Comparison of ENCODE assay signal across 15 cellular contexts in the genomic region with DNA sequence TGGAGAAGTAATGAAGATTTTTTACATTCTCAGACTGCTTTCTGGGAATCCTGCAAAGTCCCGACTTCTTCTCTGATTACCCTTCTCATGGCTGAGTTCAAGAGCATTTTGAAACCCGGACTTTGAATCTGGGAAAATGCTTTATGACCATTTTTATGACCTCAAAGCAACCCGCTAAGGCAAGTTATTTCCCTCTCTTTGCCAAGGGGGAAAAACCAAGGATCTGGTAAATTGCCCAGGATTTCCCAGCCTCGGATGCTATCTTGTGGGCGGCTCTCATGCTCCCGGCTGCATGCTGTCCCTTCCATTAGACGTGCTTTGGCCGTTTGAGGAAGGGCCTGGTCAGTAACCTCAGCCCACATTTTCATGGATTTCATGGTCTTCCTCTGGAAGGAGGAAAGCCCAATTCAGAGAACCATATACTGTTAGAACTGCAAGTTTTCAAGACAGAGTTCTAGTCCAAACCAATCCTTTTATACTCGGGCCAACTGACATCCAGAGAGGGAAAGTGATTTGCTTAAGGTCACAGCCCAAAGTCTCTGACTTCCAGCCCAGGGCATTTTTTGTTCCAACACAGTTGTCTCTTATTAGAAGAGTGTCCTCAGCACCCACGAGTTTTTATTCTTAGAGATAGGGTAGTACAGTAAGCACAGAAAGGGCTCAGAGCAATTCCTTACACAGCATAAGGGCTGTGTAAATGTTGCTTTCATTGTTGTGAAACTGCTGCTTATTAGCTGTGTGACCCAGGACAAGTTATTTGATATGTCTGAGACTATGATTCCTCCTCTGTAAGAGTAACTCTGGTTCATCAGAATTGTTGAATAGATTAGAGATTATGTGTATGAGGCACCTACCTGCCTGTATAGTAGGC.
DNase-seq lines count a peak whose midpoint lies in the region; ATAC-seq, FAIRE-seq and TF ChIP-seq lines count a peak whose summit lies in the region.
"Had no signal": no experiment of that assay in that cellular context is flagged by ENCODE, and none has a peak within 500 bp of the region (broad histone marks: within the 10 kb centered on the region; RNA-seq: fewer than 3 reads in every experiment).

No MANE protein-coding gene starts in this region.

- no peak for FAIRE-seq in small intestine (lab: Jason Lieb, UNC)
- FAIRE-seq: G401.6 had no signal

- TF ChIP-seq CTCF in astrocyte of the cerebellum (IDR thresholded peaks at IDR 0.05; ENCODE audit: low read depth, low read length, missing control alignments) = no peak

- in situ Hi-C loops in astrocyte of the cerebellum (cut with HindIII; ENCODE audit: low sequenced_read_pairs) = no loop called here

- H3K36me3 ChIP-seq in small intestine (ENCODE audit: control insufficient read depth in 2 of 2, insufficient read depth in 2 of 2, low read length in 2 of 2) = no peaks in the 10 kb centered on the region
- H3K36me3 ChIP-seq: thyroid gland had no signal

- peak; percentile 77 for DNase-seq in GM03348 (ENCODE audit: low spot score)
- peak; percentile 72 for DNase-seq in astrocyte of the cerebellum (ENCODE audit: low read depth)
- DNase-seq in left colon = peak; percentile 58 to 73
- DNase-seq in small intestine = peak; percentile 92
- DNase-seq in NCI-H2227 (lab: John Stamatoyannopoulos, UW; ENCODE audit: unreplicated experiment) = no peak
- DNase-seq: activated effector memory CD4-positive, alpha-beta T cell treated with Interleukin-2 at 50 U/mL for 16 hours; CD8-positive, alpha-beta T cell; NCI-H446; OCI-M1; thyroid gland had no signal

- WGBS in small intestine, 3 donors = 7 to 31% (median 28%) methylated on average over 10 of the region's 10 CpGs

- ATAC-seq in left colon (peak; percentile 70), esophagus mucosa (no peak), GM18873 (IDR thresholded peaks at IDR 0.05; ENCODE audit: low FRiP score, unreplicated experiment) (no peak), HG03571 (IDR thresholded peaks at IDR 0.05; ENCODE audit: unreplicated experiment) (no peak)
- ATAC-seq: CD8-positive, alpha-beta T cell had no signal

- peak overlapping the region in 1 of 2 donors; percentile 19 for H3K27ac ChIP-seq in small intestine (ENCODE audit: low read depth in 1 of 2, low read length in 1 of 2)
- H3K27ac ChIP-seq: thyroid gland had no signal

- H3K4me1 ChIP-seq in small intestine (ENCODE audit: control insufficient read depth in 2 of 2, insufficient read depth in 1 of 2, low read depth in 1 of 2, low read length in 1 of 2) = peaks cover 9 to 10% of the 10 kb centered on the region in 2 donors

- H3K4me3 ChIP-seq in astrocyte of the cerebellum (ENCODE audit: low read depth, low read length) (no peak overlapping the region), small intestine (ENCODE audit: low read depth in 1 of 2, low read length in 2 of 2) (no peak overlapping the region)
- H3K4me3 ChIP-seq: body of pancreas, thyroid gland had no signal

- intact Hi-C loops in left colon (cut with DNase I, micrococcal nuclease) = no loop called here

- H3K9me3 ChIP-seq in small intestine (ENCODE audit: control insufficient read depth, low read depth) = no peaks in the 10 kb centered on the region
- H3K9me3 ChIP-seq: body of pancreas, thyroid gland had no signal

- H3K27me3 ChIP-seq in small intestine (ENCODE audit: control insufficient read depth in 2 of 2, insufficient read depth in 2 of 2, low read length in 2 of 2) = no peaks in the 10 kb centered on the region
- H3K27me3 ChIP-seq: body of pancreas, thyroid gland had no signal
